ENCODE assay signal across 23 cellular contexts in the genomic region with DNA sequence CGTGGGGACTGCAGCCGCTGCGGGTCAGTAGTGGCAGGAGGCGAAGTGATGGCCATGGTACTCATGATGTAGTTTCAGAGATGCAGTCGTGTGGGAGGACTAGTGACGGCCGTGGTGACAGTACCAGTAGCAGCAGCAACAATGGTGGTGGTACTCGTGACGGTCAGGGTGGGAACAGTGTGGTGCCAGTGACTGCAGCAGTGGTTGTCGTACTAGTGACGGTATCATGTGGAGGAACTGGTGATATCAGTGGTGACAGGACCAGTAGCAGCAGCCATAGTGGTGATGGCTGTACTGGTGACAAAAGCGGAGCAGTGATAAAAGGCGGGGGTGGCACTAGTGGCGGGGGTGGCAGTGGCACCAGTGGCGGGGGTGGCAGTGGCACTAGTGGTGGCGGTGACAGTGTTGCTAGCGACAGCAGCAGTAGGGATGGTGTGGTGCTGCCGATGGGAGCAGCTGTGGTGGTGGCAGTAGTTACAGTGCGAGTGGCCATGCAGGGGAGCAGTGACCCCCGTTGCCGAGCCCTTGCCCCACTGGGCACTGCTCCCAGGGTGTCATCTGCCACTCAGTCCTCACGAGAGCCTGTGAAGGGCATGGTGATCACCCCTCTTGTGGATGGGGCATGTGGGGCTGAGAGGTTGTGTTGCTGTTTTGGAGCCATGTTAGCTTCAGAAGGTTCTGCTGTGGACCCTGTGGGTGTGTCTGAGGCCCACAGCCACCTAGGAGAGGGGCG.
"Had no signal": no experiment of that assay in that cellular context is flagged by ENCODE, and none has a peak within 500 bp of the region (broad histone marks: within the 10 kb centered on the region; RNA-seq: fewer than 3 reads in every experiment).

No MANE protein-coding gene starts in this region.

- H3K27ac ChIP-seq: adrenal gland, breast epithelium, epithelial cell of prostate, gastroesophageal sphincter, neutrophil, pancreas, suprapubic skin, vagina had no signal

- ATAC-seq: activated CD8-positive, alpha-beta memory T cell treated with anti-CD3 and anti-CD28 coated beads, Interleukin-2, amount 10 ng/mL, durations not matched to agents 7 days and 5 days; activated CD8-positive, alpha-beta T cell treated with anti-CD3 and anti-CD28 coated beads for 36 hours; gastroesophageal sphincter; naive thymus-derived CD4-positive, alpha-beta T cell; pancreas; stimulated activated effector memory CD8-positive, alpha-beta T cell treated with anti-CD3 and anti-CD28 coated beads, Interleukin-12 subunit alpha, Interleukin-12 subunit beta, amount 100 ng/mL, for 72 hours; stimulated activated naive CD8-positive, alpha-beta T cell treated with anti-CD3 and anti-CD28 coated beads, Interleukin-15, amount 100 ng/mL, for 72 hours had no signal

- H3K4me1 ChIP-seq: adrenal gland, gastroesophageal sphincter, pancreas, suprapubic skin, tibial nerve had no signal

- H3K27me3 ChIP-seq: adrenal gland, breast epithelium, gastroesophageal sphincter, neutrophil, pancreas, suprapubic skin, tibial nerve, vagina had no signal

- DNase-seq: activated CD4-positive, alpha-beta T cell treated with anti-CD3 and anti-CD28 coated beads, Interleukin-2, amount 10 ng/mL, durations not matched to agents 7 days and 5 days; activated CD4-positive, CD25-positive, alpha-beta regulatory T cell treated with anti-CD3 and anti-CD28 coated beads, Interleukin-2, amount 50 U/mL, for 72 hours; activated CD8-positive, alpha-beta memory T cell treated with anti-CD3 and anti-CD28 coated beads, Interleukin-2, amount 10 ng/mL, durations not matched to agents 7 days and 5 days; activated CD8-positive, alpha-beta T cell treated with anti-CD3 and anti-CD28 coated beads for 36 hours; activated gamma-delta T cell treated with Interleukin-2 at 50 U/mL for 16 hours; activated T-cell treated with anti-CD3 and anti-CD28 coated beads for 4 hours; adrenal gland; cerebellar nuclear complex; cortex of kidney; naive thymus-derived CD4-positive, alpha-beta T cell; small intestine; stimulated activated CD4-positive, alpha-beta T cell treated with anti-CD3 and anti-CD28 coated beads, Interleukin-2, amount 100 ng/mL, for 24 hours; stimulated activated naive CD8-positive, alpha-beta T cell treated with anti-CD3 and anti-CD28 coated beads, Interleukin-15, amount 100 ng/mL, for 72 hours had no signal

- H3K9me3 ChIP-seq: adrenal gland, breast epithelium, gastroesophageal sphincter, neutrophil, pancreas, suprapubic skin, tibial nerve, vagina had no signal

- H3K36me3 ChIP-seq: adrenal gland, breast epithelium, neutrophil, pancreas, suprapubic skin, tibial nerve, vagina had no signal

- H3K4me3 ChIP-seq: adrenal gland, breast epithelium, gastroesophageal sphincter, lung, pancreas, suprapubic skin, tibial nerve, vagina had no signal
